7 cellular contexts compared by ENCODE assay signal in the genomic region with DNA sequence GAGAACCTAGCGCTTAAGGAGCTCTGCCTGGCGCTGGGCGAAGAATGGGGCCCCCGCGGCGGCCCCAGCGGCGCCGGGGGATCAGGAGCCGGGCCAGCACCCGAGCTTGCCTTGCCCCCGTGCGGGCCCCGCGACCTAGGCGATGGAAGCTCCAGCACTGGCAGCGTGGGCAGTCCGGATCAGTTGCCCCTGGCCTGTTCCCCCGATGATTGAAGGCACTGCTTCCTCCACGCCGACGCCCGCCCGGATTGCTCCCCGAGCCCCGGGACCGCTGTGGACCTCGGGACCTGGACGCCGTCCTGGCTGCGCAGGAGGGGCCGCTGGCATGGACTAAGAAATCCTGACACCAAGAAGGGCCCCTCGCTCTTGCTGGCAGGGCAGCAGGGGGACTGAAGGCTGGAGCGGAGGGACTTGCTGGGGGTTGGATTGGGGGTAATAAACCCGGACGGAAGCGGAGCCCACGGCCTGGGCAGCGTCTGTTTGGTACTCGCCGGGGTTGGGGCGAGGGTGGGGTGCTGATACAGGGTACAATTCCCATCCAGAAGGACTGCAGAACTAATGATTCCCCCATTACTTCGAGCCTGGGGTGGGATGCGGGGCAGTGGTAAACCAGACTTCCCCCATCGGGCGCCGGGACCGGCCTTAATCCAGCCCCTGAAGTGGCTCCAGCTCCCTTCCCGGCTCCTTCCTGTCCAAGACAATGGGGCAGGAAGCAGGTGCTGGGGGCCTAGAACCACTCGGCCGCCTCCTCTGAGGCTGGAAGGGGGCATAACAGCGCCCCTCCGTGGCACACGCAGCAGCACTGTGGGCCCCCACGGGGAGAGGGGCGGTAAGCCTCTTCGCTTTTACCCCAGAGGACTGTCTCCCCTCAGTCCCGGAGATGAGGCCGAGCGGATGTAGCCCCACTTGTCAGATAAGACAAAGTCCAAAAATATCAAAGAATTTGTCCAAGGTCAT. TPM values are rescaled to one million over a fixed set of nuclear protein-coding genes. Genes with fewer than 3 reads are reported as not detected.
DNase-seq lines count a peak whose midpoint lies in the region; ATAC-seq and TF ChIP-seq lines count a peak whose summit lies in the region.

No MANE protein-coding gene starts in this region.

- H3K9me3 ChIP-seq in iPS DF 6.9 (ENCODE audit: control insufficient read depth, insufficient read depth, low read length) (no peaks in the 10 kb centered on the region), spleen (no peaks in the 10 kb centered on the region)

- no peaks in the 10 kb centered on the region for H3K9me3 Mint-ChIP-seq in activated naive CD8-positive, alpha-beta T cell treated with anti-CD3 and anti-CD28 coated beads for 36 hours

- H3K27me3 ChIP-seq in iPS DF 6.9 (ENCODE audit: control insufficient read depth, insufficient read depth, low read length) = peaks cover 5% of the 10 kb centered on the region; the same call in 1 of the 2 replicates
- no peaks in the 10 kb centered on the region for H3K27me3 ChIP-seq in spleen (replicated peaks in 1 of 7)

- H3K36me3 Mint-ChIP-seq in activated naive CD8-positive, alpha-beta T cell treated with anti-CD3 and anti-CD28 coated beads for 36 hours = peaks cover 40% of the 10 kb centered on the region

- peak overlapping the region; percentile 89 for H3K4me3 Mint-ChIP-seq in activated naive CD8-positive, alpha-beta T cell treated with anti-CD3 and anti-CD28 coated beads for 36 hours

- peak overlapping the region; percentile 86 for H3K27ac Mint-ChIP-seq in activated naive CD8-positive, alpha-beta T cell treated with anti-CD3 and anti-CD28 coated beads for 36 hours

- peak; percentile 67 for TF ChIP-seq CTCF in GM12874 (IDR thresholded peaks at IDR 0.05; ENCODE audit: insufficient read depth, low read depth, low read length)
- peak in 8 of 11 experiments; percentile 13 to 48 (median 29) for TF ChIP-seq CTCF in spleen (IDR thresholded peaks at IDR 0.05 in 8 of 11, conservative IDR thresholded peaks at IDR 0.05 in 3 of 11)

- H3K27ac ChIP-seq in iPS DF 6.9 (ENCODE audit: low read length) = no peak overlapping the region
- H3K27ac ChIP-seq in spleen = peak overlapping the region; percentile 92 to 99 (median 96)

- H3K4me1 ChIP-seq in iPS DF 6.9 (ENCODE audit: control insufficient read depth, insufficient read depth, low read length) = peaks cover 11% of the 10 kb centered on the region
- H3K4me1 ChIP-seq in spleen = peaks cover 50 to 81% (median 67%) of the 10 kb centered on the region in 6 donors

- H3K36me3 ChIP-seq in iPS DF 6.9 (ENCODE audit: control insufficient read depth, insufficient read depth, low read length) = no peaks in the 10 kb centered on the region
- H3K36me3 ChIP-seq in spleen = peaks cover 0 to 10% (median 3%) of the 10 kb centered on the region in 6 donors

- peaks cover 3% of the 10 kb centered on the region for H3K27me3 Mint-ChIP-seq in activated naive CD8-positive, alpha-beta T cell treated with anti-CD3 and anti-CD28 coated beads for 36 hours

- H3K4me1 Mint-ChIP-seq in activated naive CD8-positive, alpha-beta T cell treated with anti-CD3 and anti-CD28 coated beads for 36 hours = peaks cover 64% of the 10 kb centered on the region

- WGBS in iPS DF 6.9 (ENCODE audit: insufficient coverage, insufficient read length) = no CpG with 5 or more reads among the region's 60 CpGs
- WGBS in spleen, 5 donors = 1 to 3% (median 2%) methylated on average over 49 to 60 of the region's 60 CpGs

- ATAC-seq in HG02973 (IDR thresholded peaks at IDR 0.05; ENCODE audit: unreplicated experiment) = no peak

- DNase-seq in NCI-H460 (ENCODE audit: extremely low read depth, low read depth) (peak; percentile 48), iPS DF 6.9 (ENCODE audit: low read depth, low spot score) (no peak), spleen (peak; percentile 90), NCI-H2107 (lab: John Stamatoyannopoulos, UW) (no peak)
- DNase-seq in activated naive CD8-positive, alpha-beta T cell treated with anti-CD3 and anti-CD28 coated beads for 36 hours = peak; percentile 54

- intact Hi-C loops in spleen (cut with DNase I; ENCODE audit: low total_unique reads) = no loop called here

- TF ChIP-seq POLR2A in spleen (IDR thresholded peaks at IDR 0.05) = peak in 2 of 3 donors; percentile 48 to 61

- H3K4me3 ChIP-seq in iPS DF 6.9 (ENCODE audit: low read length) (peak overlapping the region; percentile 46), spleen (peak overlapping the region; percentile 75 to 93 (median 88))

RNA-seq across cellular contexts. Expression of gene CCDC85B, which starts 1.0 kb away (rescaled TPM):
- total RNA-seq in NCI-H460 (2014; rRNA removed; shearing (Covaris generic)) = 27.3 and 27.5 TPM in 2 replicates
- 86.9 and 119 TPM in 2 replicates for polyA plus RNA-seq in NCI-H460 (2014; cell fraction: nucleus; rRNA removed)
- total RNA-seq in activated naive CD8-positive, alpha-beta T cell treated with anti-CD3 and anti-CD28 coated beads for 36 hours = 10 to 100 TPM; 78.5 to 81.3 TPM
- total RNA-seq in spleen = 10 to 100 TPM; 38.7 to 61.7 (median 44.4) TPM
- 100 to 1,000 TPM in 1 of 3 donors, 10 to 100 TPM in 2; 53.9 to 131 (median 96.2) TPM for polyA plus RNA-seq in spleen

RNA-seq across cellular contexts. Expression of gene FIBP, which starts 3.2 kb away (rescaled TPM):
- 89.6 and 109 TPM in 2 replicates for total RNA-seq in NCI-H460 (2014; rRNA removed; shearing (Covaris generic))
- polyA plus RNA-seq in NCI-H460 (2014; cell fraction: nucleus; rRNA removed) = 101 and 148 TPM in 2 replicates
- 100 to 1,000 TPM; 113 to 114 TPM for total RNA-seq in activated naive CD8-positive, alpha-beta T cell treated with anti-CD3 and anti-CD28 coated beads for 36 hours
- 10 to 100 TPM; 52.3 to 79.0 (median 64.9) TPM for total RNA-seq in spleen
- polyA plus RNA-seq in spleen = 10 to 100 TPM; 61.9 to 66.3 (median 62.3) TPM

RNA-seq across cellular contexts. Expression of gene FOSL1, which starts 8.7 kb away (rescaled TPM):
- 56.1 and 58.4 TPM in 2 replicates for total RNA-seq in NCI-H460 (2014; rRNA removed; shearing (Covaris generic))
- polyA plus RNA-seq in NCI-H460 (2014; cell fraction: nucleus; rRNA removed) = 11.9 and 12.4 TPM in 2 replicates
- total RNA-seq in activated naive CD8-positive, alpha-beta T cell treated with anti-CD3 and anti-CD28 coated beads for 36 hours = 10 to 100 TPM; 15.8 to 16.0 TPM
- 1 to 10 TPM in 6 of 7 donors, under 1 TPM in 1; 0.42 to 5.4 (median 1.6) TPM for total RNA-seq in spleen
- polyA plus RNA-seq in spleen = 1 to 10 TPM in 2 of 3 donors, under 1 TPM in 1; 0.59 to 1.2 (median 1.2) TPM

RNA-seq across cellular contexts. Expression of gene CTSW, which starts 11.8 kb away (rescaled TPM):
- total RNA-seq in NCI-H460 (2014; rRNA removed; shearing (Covaris generic)) = not detected in 2 replicates
- not detected in 2 replicates for polyA plus RNA-seq in NCI-H460 (2014; cell fraction: nucleus; rRNA removed)
- 10 to 100 TPM; 39.3 to 41.5 TPM for total RNA-seq in activated naive CD8-positive, alpha-beta T cell treated with anti-CD3 and anti-CD28 coated beads for 36 hours
- 10 to 100 TPM; 18.8 to 38.2 (median 29.5) TPM for total RNA-seq in spleen
- 10 to 100 TPM in 2 of 3 donors, 1 to 10 TPM in 1; 5.6 to 13.2 (median 10.8) TPM for polyA plus RNA-seq in spleen

RNA-seq across cellular contexts. Expression of gene EFEMP2, which starts 18.9 kb away (rescaled TPM):
- 1.0 and 2.8 TPM in 2 replicates for total RNA-seq in NCI-H460 (2014; rRNA removed; shearing (Covaris generic))
- 8.7 and 17.5 TPM in 2 replicates for polyA plus RNA-seq in NCI-H460 (2014; cell fraction: nucleus; rRNA removed)
- total RNA-seq in activated naive CD8-positive, alpha-beta T cell treated with anti-CD3 and anti-CD28 coated beads for 36 hours = 1 to 10 TPM; 8.5 to 8.9 TPM
- total RNA-seq in spleen = 10 to 100 TPM; 21.0 to 53.5 (median 38.4) TPM
- polyA plus RNA-seq in spleen = 10 to 100 TPM; 22.5 to 39.1 (median 31.4) TPM

Comparison
In these comparisons a context has a peak if more than half of its experiments do, and no peak if none do; other contexts are left out.
1. DNase-seq: peak in NCI-H460 (single experiment), activated naive CD8-positive, alpha-beta T cell treated with anti-CD3 and anti-CD28 coated beads for 36 hours (single experiment) and spleen (single experiment); none in iPS DF 6.9 (single experiment) and NCI-H2107 (single experiment).